ENCODE assay signal across 2 cellular contexts in genomic region chr3:12810013-12810780, GRCh38.
TF ChIP-seq lines count a peak whose summit lies in the region.

No MANE protein-coding gene starts in this region.

TF ChIP-seq in HEK293T, 16 proteins besides CTCF, POLR2A, EP300 and RAD21 (continued from another document):
- TF ChIP-seq BHLHE40 (IDR thresholded peaks at IDR 0.05; ENCODE audit: borderline replicate concordance): no peak
- no peak for TF ChIP-seq FOXM1 (IDR thresholded peaks at IDR 0.05; ENCODE audit: borderline replicate concordance)
- TF ChIP-seq FOXA1 (IDR thresholded peaks at IDR 0.05): no peak
- TF ChIP-seq ZNF384 (IDR thresholded peaks at IDR 0.05): no peak
- TF ChIP-seq LEF1 (IDR thresholded peaks at IDR 0.05; ENCODE audit: borderline replicate concordance): no peak
- no peak for TF ChIP-seq ELF4 (IDR thresholded peaks at IDR 0.05)
- TF ChIP-seq PKNOX1 (IDR thresholded peaks at IDR 0.05): no peak
- no peak for TF ChIP-seq L3MBTL2 (conservative IDR thresholded peaks at IDR 0.05)
- no peak for TF ChIP-seq NFRKB (IDR thresholded peaks at IDR 0.05)
- no peak for TF ChIP-seq SUZ12 (IDR thresholded peaks at IDR 0.05)
- no peak for TF ChIP-seq CTBP1 (IDR thresholded peaks at IDR 0.05; ENCODE audit: borderline replicate concordance)

TF ChIP-seq in GM12878, 131 proteins besides CTCF, POLR2A, EP300 and RAD21 (continued from another document):
- TF ChIP-seq HDAC6 (IDR thresholded peaks at IDR 0.05; ENCODE audit: unreplicated experiment) (no peak), IKZF1 (conservative IDR thresholded peaks at IDR 0.05) (peak; percentile 55; the same call in 1 of the 2 replicates), MYB (IDR thresholded peaks at IDR 0.05; ENCODE audit: borderline replicate concordance, low read depth, low read length) (no peak), RUNX3 (IDR thresholded peaks at IDR 0.05; ENCODE audit: low read length) (no peak), IRF5 (IDR thresholded peaks at IDR 0.05; ENCODE audit: borderline replicate concordance) (no peak), LARP7 (IDR thresholded peaks at IDR 0.05) (peak; percentile 88), CREB1 (IDR thresholded peaks at IDR 0.05; ENCODE audit: low read depth) (no peak), HDGF (IDR thresholded peaks at IDR 0.05) (0 out of 2 replicates have a peak, but pooled peaks have one; percentile 64), TCF3 (IDR thresholded peaks at IDR 0.05; ENCODE audit: borderline replicate concordance, insufficient read depth, low read depth, low read length) (no peak), MEF2B (IDR thresholded peaks at IDR 0.05; ENCODE audit: partially characterized antibody, poor library complexity, severe bottlenecking) (no peak), TAF1 (IDR thresholded peaks at IDR 0.05; ENCODE audit: borderline replicate concordance, low read depth, low read length) (no peak), ZNF384 (IDR thresholded peaks at IDR 0.05; ENCODE audit: borderline replicate concordance, low read depth, low read length) (no peak), USF2 (IDR thresholded peaks at IDR 0.05; ENCODE audit: borderline replicate concordance, low read depth, low read length) (no peak), ZSCAN29 (IDR thresholded peaks at IDR 0.05) (no peak), YY1 (IDR thresholded peaks at IDR 0.05; ENCODE audit: low read depth, low read length) (0 out of 2 replicates have a peak, but pooled peaks have one; percentile 22), SMC3 (IDR thresholded peaks at IDR 0.05; ENCODE audit: borderline replicate concordance, low read length) (peak; percentile 39; the same call in 1 of the 2 replicates), NKRF (conservative IDR thresholded peaks at IDR 0.05) (0 out of 2 replicates have a peak, but pooled peaks have one; percentile 23), NR2F1 (conservative IDR thresholded peaks at IDR 0.05) (no peak), NFXL1 (IDR thresholded peaks at IDR 0.05; ENCODE audit: borderline replicate concordance) (no peak), TBL1XR1 (IDR thresholded peaks at IDR 0.05; ENCODE audit: low read depth, low read length) (no peak), ZBTB40 (IDR thresholded peaks at IDR 0.05; ENCODE audit: borderline replicate concordance) (no peak), ZNF687 (IDR thresholded peaks at IDR 0.05) (no peak), JUNB (IDR thresholded peaks at IDR 0.05) (no peak), SIX5 (IDR thresholded peaks at IDR 0.05; ENCODE audit: low read depth, low read length, severe bottlenecking) (no peak), SMARCA5 (IDR thresholded peaks at IDR 0.05) (0 out of 2 replicates have a peak, but pooled peaks have one; percentile 59), BACH1 (IDR thresholded peaks at IDR 0.05; ENCODE audit: borderline replicate concordance) (peak; percentile 52; the same call in 1 of the 2 replicates), PAX8 (IDR thresholded peaks at IDR 0.05) (no peak), MYC (IDR thresholded peaks at IDR 0.05; ENCODE audit: insufficient read depth, insufficient read length, insufficient replicate concordance, low read length, severe bottlenecking) (no peak), ATF7 (IDR thresholded peaks at IDR 0.05; ENCODE audit: low read depth) (no peak), KDM1A (IDR thresholded peaks at IDR 0.05; ENCODE audit: borderline replicate concordance) (no peak), EZH2 (IDR thresholded peaks at IDR 0.05; ENCODE audit: borderline replicate concordance, control insufficient read depth, low read depth, low read length) (no peak), EGR1 (IDR thresholded peaks at IDR 0.05; ENCODE audit: borderline replicate concordance in 1 of 2, low read depth in 2 of 2, low read length in 2 of 2) (no peak), MAX (IDR thresholded peaks at IDR 0.05; ENCODE audit: low read depth, low read length) (no peak), SUZ12 (IDR thresholded peaks at IDR 0.05; ENCODE audit: unreplicated experiment) (no peak), CREM (IDR thresholded peaks at IDR 0.05; ENCODE audit: low read depth) (no peak), BHLHE40 (IDR thresholded peaks at IDR 0.05; ENCODE audit: borderline replicate concordance in 1 of 2, low read depth in 2 of 2, low read length in 1 of 2) (no peak; a peak in 2 of 4 replicates), GATAD2B (conservative IDR thresholded peaks at IDR 0.05; ENCODE audit: low read depth) (peak; percentile 64), CHD1 (IDR thresholded peaks at IDR 0.05; ENCODE audit: low read depth, low read length) (no peak), NR2C1 (IDR thresholded peaks at IDR 0.05) (no peak), NFYA (IDR thresholded peaks at IDR 0.05; ENCODE audit: borderline replicate concordance, low read depth, low read length) (no peak), E4F1 (IDR thresholded peaks at IDR 0.05; ENCODE audit: borderline replicate concordance, partially characterized antibody) (no peak), DPF2 (IDR thresholded peaks at IDR 0.05) (0 out of 2 replicates have a peak, but pooled peaks have one; percentile 39), STAT1 (conservative IDR thresholded peaks at IDR 0.05) (no peak), EED (IDR thresholded peaks at IDR 0.05; ENCODE audit: low read depth) (no peak), RB1 (IDR thresholded peaks at IDR 0.05; ENCODE audit: borderline replicate concordance) (peak; percentile 79; the same call in 1 of the 2 replicates), RELB (IDR thresholded peaks at IDR 0.05; ENCODE audit: low read depth) (no peak)
